Comparison of ENCODE assay signal across 19 cellular contexts in genomic region chrX:126658447-126658846, GRCh38.
"Had no signal": no experiment of that assay in that cellular context is flagged by ENCODE, and none has a peak within 500 bp of the region (broad histone marks: within the 10 kb centered on the region; RNA-seq: fewer than 3 reads in every experiment).

No MANE protein-coding gene starts in this region.

- H3K27ac ChIP-seq: gastrocnemius medialis, pancreas, thyroid gland, vagina had no signal

- FAIRE-seq: pancreas, TTC549 had no signal

- ATAC-seq: activated CD8-positive, alpha-beta T cell treated with anti-CD3 and anti-CD28 coated beads for 36 hours; activated T-cell treated with anti-CD3 and anti-CD28 coated beads, Interleukin-2, amount 50 U/mL, for 4 hours; gastrocnemius medialis; left ventricle myocardium superior; naive thymus-derived CD8-positive, alpha-beta T cell; pancreas; WTC11 had no signal

- DNase-seq: activated CD4-positive, alpha-beta T cell treated with anti-CD3 and anti-CD28 coated beads for 48 hours; activated CD8-positive, alpha-beta T cell treated with anti-CD3 and anti-CD28 coated beads for 36 hours; activated effector memory CD4-positive, alpha-beta T cell treated with anti-CD3 and anti-CD28 coated beads, Interleukin-2, amount 50 U/mL, for 16 hours; activated T-cell treated with anti-CD3 and anti-CD28 coated beads, Interleukin-2, amount 50 U/mL, for 4 hours; amniotic stem cell; effector memory CD4-positive, alpha-beta T cell; gastrocnemius medialis; islet precursor cell; left ventricle myocardium superior; mesenchymal stem cell; naive thymus-derived CD8-positive, alpha-beta T cell; pancreas; stimulated activated CD4-positive, alpha-beta T cell treated with anti-CD3 and anti-CD28 coated beads, Interleukin-12 subunit alpha, Interleukin-12 subunit beta, amount 100 ng/mL, for 4 hours; stimulated activated CD4-positive, alpha-beta T cell treated with anti-CD3 and anti-CD28 coated beads, Interleukin-2, amount 100 ng/mL, for 24 hours; T-helper 2 cell; thyroid gland had no signal

- H3K36me3 ChIP-seq: gastrocnemius medialis, pancreas, thyroid gland, vagina had no signal

- H3K27me3 ChIP-seq: gastrocnemius medialis, thyroid gland, vagina had no signal

- H3K4me3 ChIP-seq: gastrocnemius medialis, pancreas, thyroid gland, vagina had no signal
